Comparison of ENCODE assay signal across 1 cellular context in genomic region chr1:244219802-244220201, GRCh38.
TF ChIP-seq lines count a peak whose summit lies in the region.

No MANE protein-coding gene starts in this region.

TF ChIP-seq in HepG2, 621 proteins besides CTCF, POLR2A, EP300 and RAD21 (continued from another document):
- TF ChIP-seq UBTF (CRISPR knock-in tag; IDR thresholded peaks at IDR 0.05), result peak; percentile 82; the same call in 1 of the 2 replicates
